ENCODE assay signal across 6 cellular contexts in genomic region chr19:42267644-42268141, GRCh38. TPM values are rescaled to one million over a fixed set of nuclear protein-coding genes. Genes with fewer than 3 reads are reported as not detected.
DNase-seq lines count a peak whose midpoint lies in the region; ATAC-seq, FAIRE-seq and TF ChIP-seq lines count a peak whose summit lies in the region.

No MANE protein-coding gene starts in this region.

- H3K27me3 ChIP-seq in IMR-90 (ENCODE audit: control insufficient read depth, insufficient read depth, low read length) (no peaks in the 10 kb centered on the region), endothelial cell of umbilical vein (ENCODE audit: control insufficient read depth in 2 of 2, insufficient read depth in 2 of 2, low read length in 2 of 2) (no peaks in the 10 kb centered on the region), skeletal muscle tissue (ENCODE audit: control insufficient read depth in 3 of 3, insufficient read depth in 3 of 3, low read length in 3 of 3) (no peaks in the 10 kb centered on the region)

- H3K9me1 ChIP-seq in IMR-90 (ENCODE audit: insufficient read depth, low read length), result peaks cover 4% of the 10 kb centered on the region
- no peaks in the 10 kb centered on the region for H3K9me1 ChIP-seq in endothelial cell of umbilical vein (replicated peaks; ENCODE audit: control insufficient read depth, extremely low read depth, insufficient read depth, low read length)

- dilution Hi-C loops in IMR-90 (cut with HindIII; ENCODE audit: low sequenced_read_pairs, unreplicated experiment) (no loop called here), endothelial cell of umbilical vein (cut with MboI; ENCODE audit: extremely low pct_ligation_motif_present, low sequenced_read_pairs) (no loop called here)

- H3K9me3 Mint-ChIP-seq in natural killer cell (no peaks in the 10 kb centered on the region), glutamatergic neuron (ENCODE audit: unreplicated experiment) (peaks cover 1% of the 10 kb centered on the region)

- peak overlapping the region; percentile 42 for H3K27ac ChIP-seq in IMR-90 (ENCODE audit: insufficient read depth, low read length)
- H3K27ac ChIP-seq in endothelial cell of umbilical vein (ENCODE audit: insufficient read depth, low read depth, low read length), result peak overlapping the region; percentile 59
- peak overlapping the region; percentile 99 for H3K27ac ChIP-seq in skeletal muscle tissue (ENCODE audit: low read depth, low read length)

- peak overlapping the region; percentile 21 to 58; a peak in 2 of 4 replicates for H4K8ac ChIP-seq in IMR-90 (ENCODE audit: low read depth in 2 of 2, low read length in 2 of 2)

- no peak for TF ChIP-seq CTCF in IMR-90 (conservative IDR thresholded peaks at IDR 0.05; ENCODE audit: low read depth, low read length)
- no peak for TF ChIP-seq CTCF in endothelial cell of umbilical vein (IDR thresholded peaks at IDR 0.05; ENCODE audit: extremely low read depth in 1 of 2, insufficient read depth in 1 of 2, low read depth in 1 of 2, low read length in 2 of 2)
- TF ChIP-seq CTCF in natural killer cell (IDR thresholded peaks at IDR 0.05), result no peak
- TF ChIP-seq CTCF in glutamatergic neuron (IDR thresholded peaks at IDR 0.05; ENCODE audit: partially characterized antibody, unreplicated experiment), result no peak

- H3K4me1 Mint-ChIP-seq in natural killer cell (no peaks in the 10 kb centered on the region), glutamatergic neuron (ENCODE audit: low read depth, unreplicated experiment) (peaks cover 17% of the 10 kb centered on the region)

- H3K4me3 Mint-ChIP-seq in natural killer cell, result no peak overlapping the region
- no peak overlapping the region for H3K4me3 Mint-ChIP-seq in glutamatergic neuron (ENCODE audit: unreplicated experiment)

- WGBS in IMR-90 (ENCODE audit: extremely low coverage in 2 of 2, insufficient read length in 1 of 2), 2 experiments, result 5% methylated on average over 10 of the region's 13 CpGs; no CpG with 5 or more reads in 1 of the 2 experiments

- TF ChIP-seq RAD21 in IMR-90 (IDR thresholded peaks at IDR 0.05; ENCODE audit: low read length), result no peak

- POLR2A ChIA-PET in IMR-90 (lab: Charles Lee; ENCODE audit: unreplicated experiment) (no interaction called here), endothelial cell of umbilical vein (lab: Charles Lee) (no interaction called here)

- no peak overlapping the region for H3K18ac ChIP-seq in IMR-90 (ENCODE audit: low read depth, low read length)

- H2BK15ac ChIP-seq in IMR-90 (ENCODE audit: low read depth, low read length), result peak overlapping the region; percentile 17; the same call in 1 of the 3 replicates

- H2AK9ac ChIP-seq in IMR-90 (replicated peaks; ENCODE audit: low read depth, low read length, poor library complexity), result peak overlapping the region; percentile 63

- H2BK120ac ChIP-seq in IMR-90 (ENCODE audit: low read depth, low read length), result peak overlapping the region; percentile 13

- H3K14ac ChIP-seq in IMR-90 (replicated peaks; ENCODE audit: low read depth, low read length), result peak overlapping the region; percentile 67

- 0 out of 2 replicates have a peak overlapping the region, but pooled peaks have one; percentile 15 for H4K91ac ChIP-seq in IMR-90 (ENCODE audit: insufficient read depth, low read depth, low read length)

- CTCF ChIA-PET in IMR-90 (lab: Yijun Ruan, JAX), result no interaction called here
- CTCF ChIA-PET in endothelial cell of umbilical vein (lab: Charles Lee), result interaction anchor here (1.0 to 1.6 kb wide), 5 partner anchors 12 to 23 kb away, joined by 3 to 10 read pairs (median 5); no protein-coding TSS in a partner anchor

- H3K4me3 ChIP-seq in IMR-90 (ENCODE audit: insufficient read depth, low read depth, low read length) (peak overlapping the region; percentile 45), endothelial cell of umbilical vein (replicated peaks in 1 of 3; ENCODE audit: insufficient read depth in 1 of 3, low read depth in 1 of 3, low read length in 3 of 3) (peak overlapping the region; percentile 40 to 64 (median 49)), skeletal muscle tissue (ENCODE audit: low read length in 3 of 3) (peak overlapping the region; percentile 71 to 87 (median 87))

- BruUV-seq in IMR-90 (replicated peaks; lab: Mats Ljungman, UMichigan), result no TSS peak
- no TSS peak for BruUV-seq in endothelial cell of umbilical vein (replicated peaks; lab: Mats Ljungman, UMichigan)

- peak overlapping the region; percentile 58 for H3K9ac ChIP-seq in IMR-90 (ENCODE audit: low read depth, low read length)
- H3K9ac ChIP-seq in endothelial cell of umbilical vein (replicated peaks; ENCODE audit: extremely low read depth, insufficient read depth, low read length), result peak overlapping the region; percentile 84
- peak overlapping the region; percentile 83 to 99 (median 96) for H3K9ac ChIP-seq in skeletal muscle tissue (ENCODE audit: low read depth in 1 of 3, low read length in 3 of 3)

- H3K36me3 Mint-ChIP-seq in natural killer cell (no peaks in the 10 kb centered on the region), glutamatergic neuron (ENCODE audit: unreplicated experiment) (no peaks in the 10 kb centered on the region)

- H4K5ac ChIP-seq in IMR-90 (ENCODE audit: low read depth, low read length), result no peak overlapping the region; the same call in 1 of the 2 replicates

- H3K23ac ChIP-seq in IMR-90 (ENCODE audit: low read depth, low read length), result peak overlapping the region; percentile 69

- no peaks in the 10 kb centered on the region for H3K36me3 ChIP-seq in IMR-90 (ENCODE audit: control insufficient read depth, insufficient read depth, low read length)
- peaks cover 4 to 8% of the 10 kb centered on the region in 2 experiments for H3K36me3 ChIP-seq in endothelial cell of umbilical vein (ENCODE audit: control insufficient read depth in 2 of 2, extremely low read depth in 1 of 2, insufficient read depth in 2 of 2, low read length in 2 of 2)
- H3K36me3 ChIP-seq in skeletal muscle tissue (ENCODE audit: control insufficient read depth in 3 of 3, insufficient read depth in 3 of 3, low read length in 3 of 3), result peaks cover 4 to 12% (median 4%) of the 10 kb centered on the region in 3 donors

- no peak for TF ChIP-seq POLR2A in IMR-90 (IDR thresholded peaks at IDR 0.05; ENCODE audit: low read depth, low read length)
- no peak for TF ChIP-seq POLR2A in endothelial cell of umbilical vein (IDR thresholded peaks at IDR 0.05; ENCODE audit: low read depth, low read length)

- no peak for ATAC-seq in IMR-90 (ENCODE audit: low read depth)
- no peak for ATAC-seq in natural killer cell

- H4K20me1 ChIP-seq in IMR-90 (ENCODE audit: insufficient read depth, low read length), result no peaks in the 10 kb centered on the region
- H4K20me1 ChIP-seq in endothelial cell of umbilical vein (replicated peaks; ENCODE audit: control insufficient read depth, extremely low read depth, insufficient read depth, low read length), result no peaks in the 10 kb centered on the region

- H3K27ac Mint-ChIP-seq in natural killer cell, result no peak overlapping the region
- no peak overlapping the region for H3K27ac Mint-ChIP-seq in glutamatergic neuron (ENCODE audit: unreplicated experiment)

- H3K4me1 ChIP-seq in IMR-90 (ENCODE audit: control insufficient read depth, insufficient read depth, low read length) (peaks cover 10% of the 10 kb centered on the region), endothelial cell of umbilical vein (ENCODE audit: control insufficient read depth, extremely low read depth, insufficient read depth, low read length) (peaks cover 22% of the 10 kb centered on the region), skeletal muscle tissue (ENCODE audit: control insufficient read depth in 3 of 3, insufficient read depth in 3 of 3, low read length in 3 of 3) (peaks cover 29 to 38% (median 36%) of the 10 kb centered on the region in 3 donors)

- FAIRE-seq in endothelial cell of umbilical vein (lab: Jason Lieb, UNC), result peak; percentile 33

- in situ Hi-C loops in IMR-90 (cut with MboI; ENCODE audit: low sequenced_read_pairs), result no loop called here

- H3K9me3 ChIP-seq in IMR-90 (ENCODE audit: control insufficient read depth, insufficient read depth, low read length) (no peaks in the 10 kb centered on the region), endothelial cell of umbilical vein (replicated peaks; ENCODE audit: control insufficient read depth, insufficient read depth, low read length) (no peaks in the 10 kb centered on the region), skeletal muscle tissue (ENCODE audit: control insufficient read depth in 3 of 3, low read length in 3 of 3) (no peaks in the 10 kb centered on the region)

- H3K79me2 ChIP-seq in endothelial cell of umbilical vein (ENCODE audit: control insufficient read depth, insufficient read depth, low read length), result peaks cover 26% of the 10 kb centered on the region

- H3K4ac ChIP-seq in IMR-90 (ENCODE audit: low read depth, low read length), result peak overlapping the region; percentile 71

- H2BK5ac ChIP-seq in IMR-90 (ENCODE audit: low read depth, low read length, poor library complexity, severe bottlenecking), result peak overlapping the region; percentile 40

- H3K4me2 ChIP-seq in IMR-90 (ENCODE audit: low read depth, low read length), result peak overlapping the region; percentile 76
- peak overlapping the region; percentile 96 for H3K4me2 ChIP-seq in endothelial cell of umbilical vein (ENCODE audit: insufficient read depth, low read length)

- H2AFZ ChIP-seq in IMR-90 (replicated peaks; ENCODE audit: low read length, poor library complexity) (peak overlapping the region; percentile 99), endothelial cell of umbilical vein (ENCODE audit: low read depth, low read length) (peak overlapping the region; percentile 97)

- H3K79me1 ChIP-seq in IMR-90 (ENCODE audit: low read depth in 1 of 2, low read length in 2 of 2), result peaks cover 15 to 29% of the 10 kb centered on the region in 2 experiments

- H3K27me3 Mint-ChIP-seq in natural killer cell (ENCODE audit: low read depth in 2 of 2) (peaks cover 0 to under 1% of the 10 kb centered on the region in 2 donors), glutamatergic neuron (ENCODE audit: unreplicated experiment) (peaks cover 4% of the 10 kb centered on the region)

- DNase-seq in IMR-90 (no peak), endothelial cell of umbilical vein (ENCODE audit: low read depth, low spot score) (no peak), natural killer cell (no peak), glutamatergic neuron (no peak), NCI-H2196 (lab: John Stamatoyannopoulos, UW; ENCODE audit: unreplicated experiment) (no peak)

- intact Hi-C loops in IMR-90 (cut with micrococcal nuclease), result no loop called here
- intact Hi-C loops in endothelial cell of umbilical vein (cut with micrococcal nuclease), result loop anchor here (1.0 kb wide), 4 partner anchors 12 to 35 kb away; partner anchors contain the start of genes ERF, GSK3A, PAFAH1B3 and PRR19
- intact Hi-C loops in natural killer cell (cut with micrococcal nuclease), result loop anchor here (1.0 kb wide), 4 partner anchors 12 to 50 kb away; partner anchors contain the start of genes DEDD2 and ERF

- no peak overlapping the region; the same call in 1 of the 2 replicates for H2BK20ac ChIP-seq in IMR-90 (ENCODE audit: low read depth, low read length)

- peak overlapping the region; percentile 56; the same call in 1 of the 2 replicates for H2AK5ac ChIP-seq in IMR-90 (ENCODE audit: low read depth, low read length)

- no peak overlapping the region for H3K56ac ChIP-seq in IMR-90 (ENCODE audit: extremely low read depth, insufficient read depth, low read length)

RNA-seq across cellular contexts. Expression of gene CIC, which starts 1.4 kb away (rescaled TPM):
- 1.8 and 2.5 TPM in 2 replicates for total RNA-seq in IMR-90 (2012; rRNA removed)
- polyA plus RNA-seq in IMR-90 (2012; rRNA removed), result 23.2 and 27.3 TPM in 2 replicates
- 20.0 and 22.5 TPM in 2 replicates for polyA plus RNA-seq in IMR-90 (2012; cell fraction: cytosol; rRNA removed)
- polyA plus RNA-seq in IMR-90 (2012; cell fraction: nucleus; rRNA removed; ENCODE audit: low replicate concordance), result 50.1 and 139 TPM in 2 replicates
- 86.0 and 86.3 TPM in 2 replicates for total RNA-seq in endothelial cell of umbilical vein
- 18.4 and 23.5 TPM in 2 replicates for polyA plus RNA-seq in endothelial cell of umbilical vein
- polyA plus RNA-seq in endothelial cell of umbilical vein (2011; cell fraction: cytosol; rRNA removed), result 15.8 and 26.9 TPM in 2 replicates
- 59.1 and 69.4 TPM in 2 replicates for polyA plus RNA-seq in endothelial cell of umbilical vein (2011; cell fraction: nucleus; rRNA removed)
- polyA plus RNA-seq in endothelial cell of umbilical vein (2012), result 28.9 and 43.8 TPM in 2 replicates
- polyA minus RNA-seq in endothelial cell of umbilical vein, result 9.1 and 9.7 TPM in 2 replicates
- 11.2 TPM for polyA minus RNA-seq in endothelial cell of umbilical vein (2011; cell fraction: cytosol; rRNA and poly(A)+ RNA removed)
- 15.3 and 26.1 TPM in 2 replicates for polyA minus RNA-seq in endothelial cell of umbilical vein (2011; cell fraction: nucleus; rRNA and poly(A)+ RNA removed)
- 10.4 TPM for total RNA-seq in skeletal muscle tissue
- total RNA-seq in natural killer cell, result 100 to 1,000 TPM in 2 of 3 donors, 10 to 100 TPM in 1; 95.4 to 121 (median 108) TPM
- total RNA-seq in glutamatergic neuron (ENCODE audit: unreplicated experiment), result 150 TPM

RNA-seq across cellular contexts. Expression of gene ERF, which starts 12.8 kb away (rescaled TPM):
- 5.2 and 6.1 TPM in 2 replicates for total RNA-seq in IMR-90 (2012; rRNA removed)
- polyA plus RNA-seq in IMR-90 (2012; rRNA removed), result 32.4 and 50.9 TPM in 2 replicates
- 21.0 and 43.3 TPM in 2 replicates for polyA plus RNA-seq in IMR-90 (2012; cell fraction: cytosol; rRNA removed)
- 185 and 200 TPM in 2 replicates for polyA plus RNA-seq in IMR-90 (2012; cell fraction: nucleus; rRNA removed; ENCODE audit: low replicate concordance)
- total RNA-seq in endothelial cell of umbilical vein, result 117 and 130 TPM in 2 replicates
- polyA plus RNA-seq in endothelial cell of umbilical vein, result 102 and 125 TPM in 2 replicates
- polyA plus RNA-seq in endothelial cell of umbilical vein (2011; cell fraction: cytosol; rRNA removed), result 43.3 and 54.3 TPM in 2 replicates
- polyA plus RNA-seq in endothelial cell of umbilical vein (2011; cell fraction: nucleus; rRNA removed), result 130 and 152 TPM in 2 replicates
- 40.7 and 61.9 TPM in 2 replicates for polyA plus RNA-seq in endothelial cell of umbilical vein (2012)
- polyA minus RNA-seq in endothelial cell of umbilical vein, result 76.4 and 95.4 TPM in 2 replicates
- polyA minus RNA-seq in endothelial cell of umbilical vein (2011; cell fraction: cytosol; rRNA and poly(A)+ RNA removed), result 26.5 TPM
- 38.5 and 45.5 TPM in 2 replicates for polyA minus RNA-seq in endothelial cell of umbilical vein (2011; cell fraction: nucleus; rRNA and poly(A)+ RNA removed)
- 12.0 TPM for total RNA-seq in skeletal muscle tissue
- total RNA-seq in natural killer cell, result 100 to 1,000 TPM in 1 of 3 donors, 10 to 100 TPM in 2; 58.3 to 115 (median 75.6) TPM
- 28.0 TPM for total RNA-seq in glutamatergic neuron (ENCODE audit: unreplicated experiment)

RNA-seq across cellular contexts. Expression of gene GSK3A, which starts 25.3 kb away (rescaled TPM):
- total RNA-seq in IMR-90 (2012; rRNA removed) (6.9 and 8.1 TPM in 2 replicates), endothelial cell of umbilical vein (48.3 and 49.5 TPM in 2 replicates), skeletal muscle tissue (5.2 TPM), natural killer cell (10 to 100 TPM; 42.5 to 52.1 (median 44.1) TPM), glutamatergic neuron (ENCODE audit: unreplicated experiment) (83.2 TPM)
- polyA plus RNA-seq in IMR-90 (2012; rRNA removed) (41.4 and 43.3 TPM in 2 replicates), endothelial cell of umbilical vein (73.7 and 74.7 TPM in 2 replicates)
- polyA plus RNA-seq in IMR-90 (2012; cell fraction: cytosol; rRNA removed), result 24.3 and 37.8 TPM in 2 replicates
- polyA plus RNA-seq in IMR-90 (2012; cell fraction: nucleus; rRNA removed; ENCODE audit: low replicate concordance), result 37.0 and 39.0 TPM in 2 replicates
- 43.0 and 46.7 TPM in 2 replicates for polyA plus RNA-seq in endothelial cell of umbilical vein (2011; cell fraction: cytosol; rRNA removed)
- polyA plus RNA-seq in endothelial cell of umbilical vein (2011; cell fraction: nucleus; rRNA removed), result 38.6 and 45.0 TPM in 2 replicates
- 51.1 and 56.5 TPM in 2 replicates for polyA plus RNA-seq in endothelial cell of umbilical vein (2012)
- polyA minus RNA-seq in endothelial cell of umbilical vein, result 42.6 and 53.2 TPM in 2 replicates
- polyA minus RNA-seq in endothelial cell of umbilical vein (2011; cell fraction: cytosol; rRNA and poly(A)+ RNA removed), result 12.4 TPM
- polyA minus RNA-seq in endothelial cell of umbilical vein (2011; cell fraction: nucleus; rRNA and poly(A)+ RNA removed), result 10.8 and 11.8 TPM in 2 replicates

RNA-seq across cellular contexts. Expression of gene PRR19, which starts 34.2 kb away (rescaled TPM):
- 0.28 and 0.36 TPM in 2 replicates for total RNA-seq in IMR-90 (2012; rRNA removed)
- 1.6 and 1.8 TPM in 2 replicates for polyA plus RNA-seq in IMR-90 (2012; rRNA removed)
- polyA plus RNA-seq in IMR-90 (2012; cell fraction: cytosol; rRNA removed), result 0.79 and 1.7 TPM in 2 replicates
- 0.60 and 1.5 TPM in 2 replicates for polyA plus RNA-seq in IMR-90 (2012; cell fraction: nucleus; rRNA removed; ENCODE audit: low replicate concordance)
- 1.0 and 1.5 TPM in 2 replicates for total RNA-seq in endothelial cell of umbilical vein
- 1.4 and 1.9 TPM in 2 replicates for polyA plus RNA-seq in endothelial cell of umbilical vein
- polyA plus RNA-seq in endothelial cell of umbilical vein (2011; cell fraction: cytosol; rRNA removed), result 0.98 and 1.0 TPM in 2 replicates
- polyA plus RNA-seq in endothelial cell of umbilical vein (2011; cell fraction: nucleus; rRNA removed), result 0.55 and 0.92 TPM in 2 replicates
- 1.1 and 1.3 TPM in 2 replicates for polyA plus RNA-seq in endothelial cell of umbilical vein (2012)
- polyA minus RNA-seq in endothelial cell of umbilical vein, result 0.53 and 0.62 TPM in 2 replicates
- not detected for polyA minus RNA-seq in endothelial cell of umbilical vein (2011; cell fraction: cytosol; rRNA and poly(A)+ RNA removed)
- 0.53 and 0.63 TPM in 2 replicates for polyA minus RNA-seq in endothelial cell of umbilical vein (2011; cell fraction: nucleus; rRNA and poly(A)+ RNA removed)
- not detected for total RNA-seq in skeletal muscle tissue
- not detected for total RNA-seq in natural killer cell
- total RNA-seq in glutamatergic neuron (ENCODE audit: unreplicated experiment), result 1.6 TPM

RNA-seq across cellular contexts. Expression of gene PAFAH1B3, which starts 34.7 kb away (rescaled TPM):
- total RNA-seq in IMR-90 (2012; rRNA removed) (71.2 and 76.4 TPM in 2 replicates), endothelial cell of umbilical vein (41.4 and 47.6 TPM in 2 replicates), skeletal muscle tissue (29.2 TPM), natural killer cell (1 to 10 TPM; 6.1 to 8.9 (median 7.9) TPM), glutamatergic neuron (ENCODE audit: unreplicated experiment) (199 TPM)
- polyA plus RNA-seq in IMR-90 (2012; rRNA removed) (64.3 and 69.7 TPM in 2 replicates), endothelial cell of umbilical vein (95.0 and 115 TPM in 2 replicates)
- 92.1 and 108 TPM in 2 replicates for polyA plus RNA-seq in IMR-90 (2012; cell fraction: cytosol; rRNA removed)
- polyA plus RNA-seq in IMR-90 (2012; cell fraction: nucleus; rRNA removed; ENCODE audit: low replicate concordance), result 40.0 and 79.4 TPM in 2 replicates
- polyA plus RNA-seq in endothelial cell of umbilical vein (2011; cell fraction: cytosol; rRNA removed), result 60.9 and 62.4 TPM in 2 replicates
- polyA plus RNA-seq in endothelial cell of umbilical vein (2011; cell fraction: nucleus; rRNA removed), result 37.0 and 38.1 TPM in 2 replicates
- polyA plus RNA-seq in endothelial cell of umbilical vein (2012), result 41.4 and 45.7 TPM in 2 replicates
- polyA minus RNA-seq in endothelial cell of umbilical vein, result 31.2 and 37.2 TPM in 2 replicates
- 15.9 TPM for polyA minus RNA-seq in endothelial cell of umbilical vein (2011; cell fraction: cytosol; rRNA and poly(A)+ RNA removed)
- polyA minus RNA-seq in endothelial cell of umbilical vein (2011; cell fraction: nucleus; rRNA and poly(A)+ RNA removed), result 5.5 and 10.9 TPM in 2 replicates

Comparison
In these comparisons a context has a peak if more than half of its experiments do, and no peak if none do; other contexts are left out.
1. H3K27ac ChIP-seq: peak in every context shown above with its lines; median percentile 99 in skeletal muscle tissue; 59 in endothelial cell of umbilical vein; 42 in IMR-90.